8 cellular contexts compared by ENCODE assay signal in genomic region chr15:22978691-22979068, GRCh38. TPM values are rescaled to one million over a fixed set of nuclear protein-coding genes. Genes with fewer than 3 reads are reported as not detected.
A peak's percentile ranks its signal among the peaks of the same experiment; 100 is the strongest.
DNase-seq lines count a peak whose midpoint lies in the region; ATAC-seq and TF ChIP-seq lines count a peak whose summit lies in the region.

No MANE protein-coding gene starts in this region.

- H3K4me3 Mint-ChIP-seq in naive B cell = peak overlapping the region; percentile 85 to 97 (median 90)

- no peaks in the 10 kb centered on the region for H3K9me3 Mint-ChIP-seq in naive B cell

- H3K4me3 ChIP-seq in BJ (ENCODE audit: low read depth, low read length) (peak overlapping the region; percentile 96), HUES64 (ENCODE audit: low read length) (peak overlapping the region; percentile 72)

- no peak for DNase-seq in BJ (ENCODE audit: low read depth)
- peak; percentile 35 for DNase-seq in cerebellar cortex (ENCODE audit: low spot score)
- no peak for DNase-seq in naive B cell
- no peak for DNase-seq in stimulated activated CD4-positive, alpha-beta T cell treated with anti-CD3 and anti-CD28 coated beads, Interleukin-2, amount 100 ng/mL, for 48 hours
- DNase-seq in UCSD-AML1 (lab: John Stamatoyannopoulos, UW; ENCODE audit: unreplicated experiment) = no peak

- H3K4me1 ChIP-seq in HUES64 (ENCODE audit: insufficient read depth, low read length) = peaks cover 9% of the 10 kb centered on the region

- H3K9ac ChIP-seq in HUES64 (ENCODE audit: low read depth, low read length) = no peak overlapping the region

- ATAC-seq in naive B cell (ENCODE audit: low read depth in 2 of 2) (peak in 1 of 2 donors; percentile 19), esophagus mucosa (no peak), HG02798 (IDR thresholded peaks at IDR 0.05; ENCODE audit: poor library complexity, unreplicated experiment) (no peak)

- no peak for TF ChIP-seq CTCF in BJ (IDR thresholded peaks at IDR 0.05; ENCODE audit: insufficient read depth, low read depth, low read length)

- no peaks in the 10 kb centered on the region for H3K36me3 ChIP-seq in BJ (ENCODE audit: control insufficient read depth, insufficient read depth, low read length)
- H3K36me3 ChIP-seq in HUES64 (ENCODE audit: insufficient read depth, low read length) = no peaks in the 10 kb centered on the region

- H3K27me3 ChIP-seq in BJ (ENCODE audit: control insufficient read depth, insufficient read depth, low read length) (no peaks in the 10 kb centered on the region), HUES64 (ENCODE audit: insufficient read depth, low read length) (peaks cover 36% of the 10 kb centered on the region)

- peaks cover 14 to 16% (median 15%) of the 10 kb centered on the region in 3 donors for H3K4me1 Mint-ChIP-seq in naive B cell

- CTCF ChIA-PET in BJ (lab: Yijun Ruan, JAX) = no interaction called here

- peak overlapping the region in 2 of 6 donors; percentile 22 to 86 for H3K27ac Mint-ChIP-seq in naive B cell

- H3K27me3 Mint-ChIP-seq in naive B cell = peaks cover 15 to 22% (median 16%) of the 10 kb centered on the region in 3 donors

- H3K27ac ChIP-seq in HUES64 (ENCODE audit: low read depth, low read length) = no peak overlapping the region

- H3K9me3 ChIP-seq in HUES64 (ENCODE audit: insufficient read depth, low read depth, low read length) = no peaks in the 10 kb centered on the region

- H3K36me3 Mint-ChIP-seq in naive B cell = no peaks in the 10 kb centered on the region

- POLR2A ChIA-PET in BJ (lab: Charles Lee) = no interaction called here

- WGBS in HUES64 = 40% methylated on average over 7 of the region's 7 CpGs

RNA-seq across cellular contexts. Expression of gene CYFIP1, which starts 1.5 kb away (rescaled TPM):
- 89.9 and 93.4 TPM in 2 replicates for polyA plus RNA-seq in BJ (2011; rRNA removed)
- polyA minus RNA-seq in BJ (2011; rRNA and poly(A)+ RNA removed) = 81.4 and 110 TPM in 2 replicates
- polyA plus RNA-seq in HUES64 (2013, experiment 1 of 2) = 54.7 TPM
- polyA plus RNA-seq in HUES64 (2013, experiment 2 of 2) = 59.3 TPM
- 1 to 10 TPM in 2 of 6 donors, under 1 TPM in 3, not detected in 1; 0.56 to 2.1 (median 0.86) TPM for polyA plus RNA-seq in naive B cell (ENCODE audit: low read depth in 6 of 6)
- 118 TPM for total RNA-seq in esophagus mucosa

Comparison
In these comparisons a context has a peak if more than half of its experiments do, and no peak if none do; other contexts are left out.
1. RNA of gene CYFIP1, which starts 1.5 kb away (polyA plus RNA-seq): 89.9 to 93.4 TPM in BJ; 0.56 to 2.1 TPM in naive B cell; every median in the first group is over 10 times any median in the second.